In genomic region chr10:115063702-115064479, GRCh38 we compare ENCODE assay signal across 1 cellular context.
TF ChIP-seq lines count a peak whose summit lies in the region.

No MANE protein-coding gene starts in this region.

TF ChIP-seq in H1, 55 proteins besides CTCF, POLR2A, EP300 and RAD21:
- TF ChIP-seq NANOG (IDR thresholded peaks at IDR 0.05; ENCODE audit: insufficient read depth, low read depth, low read length, poor library complexity, severe bottlenecking), result no peak
- TF ChIP-seq GTF2F1 (IDR thresholded peaks at IDR 0.05; ENCODE audit: borderline replicate concordance, low read depth, low read length), result no peak
- no peak for TF ChIP-seq BRCA1 (IDR thresholded peaks at IDR 0.05; ENCODE audit: low read depth, low read length)
- no peak for TF ChIP-seq CBX8 (IDR thresholded peaks at IDR 0.05; ENCODE audit: borderline replicate concordance, low read depth, low read length)
- no peak for TF ChIP-seq MAX (IDR thresholded peaks at IDR 0.05)
- TF ChIP-seq KDM4A (IDR thresholded peaks at IDR 0.05; ENCODE audit: low read depth, low read length, severe bottlenecking), result no peak
- TF ChIP-seq BACH1 (IDR thresholded peaks at IDR 0.05; ENCODE audit: low read length), result no peak
- no peak for TF ChIP-seq ATF3 (IDR thresholded peaks at IDR 0.05; ENCODE audit: insufficient read depth, low read depth, low read length)
- no peak for TF ChIP-seq SRF (IDR thresholded peaks at IDR 0.05; ENCODE audit: low read depth, low read length)
TF ChIP-seq in H1: peak in this region for 0.
